Comparison of ENCODE assay signal across 16 cellular contexts in the genomic region with DNA sequence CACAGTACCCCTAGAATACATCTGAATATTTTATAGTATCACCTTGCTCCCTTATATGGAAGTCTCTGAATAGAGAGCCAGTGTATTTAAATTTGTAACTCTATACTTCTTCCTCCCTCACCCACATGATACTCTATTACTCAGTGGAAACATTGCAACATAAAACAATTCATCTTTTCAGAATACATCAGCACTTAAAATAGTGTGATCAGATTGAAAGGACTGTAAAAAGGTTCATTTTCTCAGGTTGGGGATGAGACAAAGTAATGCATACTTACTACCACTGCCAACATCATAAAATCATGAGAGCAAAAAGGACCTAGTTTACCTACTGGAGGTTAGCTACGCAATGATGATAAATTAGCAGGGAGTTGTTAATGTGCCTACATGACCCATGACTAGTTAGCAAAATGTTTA. TPM values are rescaled to one million over a fixed set of nuclear protein-coding genes. Genes with fewer than 3 reads are reported as not detected.
DNase-seq lines count a peak whose midpoint lies in the region; ATAC-seq and TF ChIP-seq lines count a peak whose summit lies in the region.
"Had no signal": no experiment of that assay in that cellular context is flagged by ENCODE, and none has a peak within 500 bp of the region (broad histone marks: within the 10 kb centered on the region; RNA-seq: fewer than 3 reads in every experiment).

No MANE protein-coding gene starts in this region.

- no peak for DNase-seq in activated naive CD8-positive, alpha-beta T cell treated with anti-CD3 and anti-CD28 coated beads, Interleukin-2, amount 50 U/mL, for 24 hours
- DNase-seq in activated naive CD8-positive, alpha-beta T cell treated with anti-CD3 and anti-CD28 coated beads for 36 hours = no peak
- DNase-seq in amniotic epithelial cell (ENCODE audit: low read depth) (peak; percentile 51), aorta (no peak), WERI-Rb-1 (no peak), brain microvascular endothelial cell (no peak), mucosa of gallbladder (ENCODE audit: low spot score) (no peak)
- DNase-seq: activated CD4-positive, CD25-positive, alpha-beta regulatory T cell; activated T-cell treated with anti-CD3 and anti-CD28 coated beads for 4 hours; anterior cingulate cortex; DND-41; effector memory CD4-positive, alpha-beta T cell; NK-92 treated with Interleukin-12 subunit alpha and Interleukin-12 subunit beta, amount 100 ng/mL, for 24 hours; ovary had no signal

- TF ChIP-seq POLR2A in gastroesophageal sphincter (IDR thresholded peaks at IDR 0.05) = no peak

- H3K4me3 Mint-ChIP-seq in activated naive CD8-positive, alpha-beta T cell treated with anti-CD3 and anti-CD28 coated beads, Interleukin-2, amount 50 U/mL, for 24 hours = no peak overlapping the region
- H3K4me3 Mint-ChIP-seq in activated naive CD8-positive, alpha-beta T cell treated with anti-CD3 and anti-CD28 coated beads for 36 hours = no peak overlapping the region

- WGBS in gastroesophageal sphincter (ENCODE audit: low coverage in 1 of 2), 2 donors = 67 to 100% methylated on average over 1 of the region's 1 CpG
- WGBS in aorta, 2 donors = 97 to 98% methylated on average over 1 of the region's 1 CpG

- H3K4me3 ChIP-seq in gastroesophageal sphincter (no peak overlapping the region), aorta (ENCODE audit: low read length in 2 of 2) (no peak overlapping the region), WERI-Rb-1 (ENCODE audit: low read depth, low read length) (no peak overlapping the region), brain microvascular endothelial cell (ENCODE audit: low read depth, low read length) (no peak overlapping the region)
- H3K4me3 ChIP-seq: GM12878, ovary had no signal

- peaks cover 5% of the 10 kb centered on the region for H3K27me3 Mint-ChIP-seq in activated naive CD8-positive, alpha-beta T cell treated with anti-CD3 and anti-CD28 coated beads, Interleukin-2, amount 50 U/mL, for 24 hours
- peaks cover 7% of the 10 kb centered on the region for H3K27me3 Mint-ChIP-seq in activated naive CD8-positive, alpha-beta T cell treated with anti-CD3 and anti-CD28 coated beads for 36 hours

- H3K27me3 ChIP-seq in gastroesophageal sphincter = no peaks in the 10 kb centered on the region
- no peaks in the 10 kb centered on the region for H3K27me3 ChIP-seq in aorta (ENCODE audit: control insufficient read depth in 1 of 2, insufficient read depth in 2 of 2, low read length in 1 of 2)
- H3K27me3 ChIP-seq in WERI-Rb-1 (ENCODE audit: insufficient read depth, low read depth, severe bottlenecking) = no peaks in the 10 kb centered on the region
- no peaks in the 10 kb centered on the region for H3K27me3 ChIP-seq in brain microvascular endothelial cell (replicated peaks)
- H3K27me3 ChIP-seq: ovary had no signal

- H3K9me3 ChIP-seq in gastroesophageal sphincter = no peaks in the 10 kb centered on the region
- H3K9me3 ChIP-seq in aorta (ENCODE audit: control insufficient read depth, low read length) = no peaks in the 10 kb centered on the region
- no peaks in the 10 kb centered on the region for H3K9me3 ChIP-seq in WERI-Rb-1 (ENCODE audit: severe bottlenecking)
- H3K9me3 ChIP-seq: ovary had no signal

- peaks cover 12% of the 10 kb centered on the region for H3K4me1 Mint-ChIP-seq in activated naive CD8-positive, alpha-beta T cell treated with anti-CD3 and anti-CD28 coated beads, Interleukin-2, amount 50 U/mL, for 24 hours
- peaks cover under 1% of the 10 kb centered on the region for H3K4me1 Mint-ChIP-seq in activated naive CD8-positive, alpha-beta T cell treated with anti-CD3 and anti-CD28 coated beads for 36 hours

- TF ChIP-seq CTCF in gastroesophageal sphincter (IDR thresholded peaks at IDR 0.05) (no peak), WERI-Rb-1 (IDR thresholded peaks at IDR 0.05; ENCODE audit: low read depth, low read length) (no peak), brain microvascular endothelial cell (IDR thresholded peaks at IDR 0.05; ENCODE audit: low read depth, low read length, missing control alignments) (no peak)

- no peaks in the 10 kb centered on the region for H3K9me3 Mint-ChIP-seq in activated naive CD8-positive, alpha-beta T cell treated with anti-CD3 and anti-CD28 coated beads, Interleukin-2, amount 50 U/mL, for 24 hours
- H3K9me3 Mint-ChIP-seq in activated naive CD8-positive, alpha-beta T cell treated with anti-CD3 and anti-CD28 coated beads for 36 hours = peaks cover 1% of the 10 kb centered on the region

- intact Hi-C loops in aorta (cut with DNase I) = no loop called here

- no peaks in the 10 kb centered on the region for H3K36me3 Mint-ChIP-seq in activated naive CD8-positive, alpha-beta T cell treated with anti-CD3 and anti-CD28 coated beads, Interleukin-2, amount 50 U/mL, for 24 hours (ENCODE audit: low read depth)
- no peaks in the 10 kb centered on the region for H3K36me3 Mint-ChIP-seq in activated naive CD8-positive, alpha-beta T cell treated with anti-CD3 and anti-CD28 coated beads for 36 hours

- ATAC-seq in activated naive CD8-positive, alpha-beta T cell treated with anti-CD3 and anti-CD28 coated beads, Interleukin-2, amount 50 U/mL, for 24 hours = peak; percentile 54
- peak; percentile 78 for ATAC-seq in gastroesophageal sphincter
- ATAC-seq in aorta (ENCODE audit: low FRiP score) = peak; percentile 49
- ATAC-seq: GM12878 had no signal

- H3K27ac ChIP-seq in gastroesophageal sphincter (no peak overlapping the region), aorta (ENCODE audit: low read depth in 1 of 2, low read length in 2 of 2) (no peak overlapping the region), WERI-Rb-1 (no peak overlapping the region), brain microvascular endothelial cell (no peak overlapping the region)
- H3K27ac ChIP-seq: ovary had no signal

- H3K27ac Mint-ChIP-seq in activated naive CD8-positive, alpha-beta T cell treated with anti-CD3 and anti-CD28 coated beads, Interleukin-2, amount 50 U/mL, for 24 hours = no peak overlapping the region
- no peak overlapping the region for H3K27ac Mint-ChIP-seq in activated naive CD8-positive, alpha-beta T cell treated with anti-CD3 and anti-CD28 coated beads for 36 hours

- H3K4me1 ChIP-seq in gastroesophageal sphincter = peaks cover 0 to 14% (median 0%) of the 10 kb centered on the region in 3 donors
- peaks cover 2 to 3% of the 10 kb centered on the region in 2 donors for H3K4me1 ChIP-seq in aorta (ENCODE audit: control insufficient read depth in 1 of 2, insufficient read depth in 2 of 2, low read length in 2 of 2)

- no peak for TF ChIP-seq EP300 in gastroesophageal sphincter (IDR thresholded peaks at IDR 0.05)

- H3K36me3 ChIP-seq in gastroesophageal sphincter (no peaks in the 10 kb centered on the region), aorta (ENCODE audit: control insufficient read depth in 1 of 2, insufficient read depth in 2 of 2, low read length in 1 of 2) (no peaks in the 10 kb centered on the region), WERI-Rb-1 (no peaks in the 10 kb centered on the region), brain microvascular endothelial cell (replicated peaks) (no peaks in the 10 kb centered on the region)
- H3K36me3 ChIP-seq: ovary had no signal

- in situ Hi-C loops in brain microvascular endothelial cell (cut with HindIII; ENCODE audit: low pct_ligation_motif_present, low sequenced_read_pairs) = no loop called here

RNA-seq across cellular contexts. Expression of gene THRB, which starts 13.8 kb away (rescaled TPM):
- not detected for total RNA-seq in activated naive CD8-positive, alpha-beta T cell treated with anti-CD3 and anti-CD28 coated beads for 36 hours
- total RNA-seq in gastroesophageal sphincter = 10 to 100 TPM; 42.5 to 61.9 (median 55.8) TPM
- 10 to 100 TPM; 59.7 to 77.9 TPM for total RNA-seq in aorta
- 10 to 100 TPM; 20.2 to 25.9 TPM for polyA plus RNA-seq in aorta
- total RNA-seq in mucosa of gallbladder = 7.1 TPM
- polyA plus RNA-seq: GM12878 had no signal
